ENCODE assay signal across 1 cellular context in the genomic region with DNA sequence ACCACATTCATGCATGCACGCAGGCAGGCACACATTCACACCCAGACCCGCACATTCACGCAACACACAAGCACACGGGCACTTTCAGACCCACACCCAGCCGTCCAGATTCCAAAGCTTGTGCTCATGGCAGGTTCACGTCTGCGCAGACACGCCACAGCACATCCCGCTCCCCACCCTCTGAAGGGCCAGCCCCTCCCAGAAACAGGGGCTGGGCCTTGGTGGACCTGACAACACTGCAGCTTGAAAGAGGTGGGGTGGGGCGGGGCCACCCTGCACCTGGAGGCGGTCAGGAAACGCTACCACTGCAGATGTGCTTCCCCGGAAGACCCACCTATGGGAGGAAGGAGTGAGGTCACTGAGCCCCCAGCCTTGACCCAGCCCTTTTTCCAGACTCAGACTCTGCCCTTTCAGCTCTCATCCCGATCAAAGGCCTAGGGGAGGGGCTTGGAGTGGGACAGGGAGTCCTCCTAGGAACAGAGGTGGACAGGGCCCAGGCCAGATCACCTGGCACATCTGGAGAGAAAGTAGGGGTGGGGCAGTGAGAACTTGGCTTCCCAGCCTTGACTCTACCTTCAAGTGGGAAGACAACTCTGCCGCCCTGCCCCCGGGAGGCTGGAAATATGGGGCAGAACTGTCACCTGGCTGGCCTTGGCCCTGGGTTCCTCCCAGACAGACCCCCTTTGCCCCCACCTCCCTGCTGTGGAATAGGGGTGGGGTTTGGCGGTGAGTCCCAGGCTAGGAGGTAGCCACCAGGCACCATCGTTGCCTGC.
TF ChIP-seq lines count a peak whose summit lies in the region.

No MANE protein-coding gene starts in this region.

TF ChIP-seq in GM23338, 12 proteins besides CTCF, POLR2A, EP300 and RAD21:
- TF ChIP-seq ZNF114 (CRISPR knock-in tag; IDR thresholded peaks at IDR 0.05) (no peak), CREB1 (CRISPR knock-in tag; IDR thresholded peaks at IDR 0.05; ENCODE audit: low read depth) (0 out of 2 replicates have a peak, but pooled peaks have one; percentile 33), JUNB (IDR thresholded peaks at IDR 0.05; ENCODE audit: unreplicated experiment) (no peak), POLR2AphosphoS5 (IDR thresholded peaks at IDR 0.05; ENCODE audit: low read depth) (peak; percentile 35; the same call in 1 of the 2 replicates), ETS1 (IDR thresholded peaks at IDR 0.05) (no peak), ZNF462 (CRISPR knock-in tag; IDR thresholded peaks at IDR 0.05) (no peak), REST (IDR thresholded peaks at IDR 0.05; ENCODE audit: unreplicated experiment) (no peak), EZH2 (IDR thresholded peaks at IDR 0.05; ENCODE audit: low read depth, unreplicated experiment) (no peak), STAT1 (IDR thresholded peaks at IDR 0.05; ENCODE audit: unreplicated experiment) (no peak), ZNF331 (CRISPR knock-in tag; IDR thresholded peaks at IDR 0.05; ENCODE audit: low read depth) (no peak), EZH2phosphoT487 (IDR thresholded peaks at IDR 0.05; ENCODE audit: unreplicated experiment) (no peak), NANOG (IDR thresholded peaks at IDR 0.05; ENCODE audit: borderline replicate concordance) (no peak)
